In the genomic region with DNA sequence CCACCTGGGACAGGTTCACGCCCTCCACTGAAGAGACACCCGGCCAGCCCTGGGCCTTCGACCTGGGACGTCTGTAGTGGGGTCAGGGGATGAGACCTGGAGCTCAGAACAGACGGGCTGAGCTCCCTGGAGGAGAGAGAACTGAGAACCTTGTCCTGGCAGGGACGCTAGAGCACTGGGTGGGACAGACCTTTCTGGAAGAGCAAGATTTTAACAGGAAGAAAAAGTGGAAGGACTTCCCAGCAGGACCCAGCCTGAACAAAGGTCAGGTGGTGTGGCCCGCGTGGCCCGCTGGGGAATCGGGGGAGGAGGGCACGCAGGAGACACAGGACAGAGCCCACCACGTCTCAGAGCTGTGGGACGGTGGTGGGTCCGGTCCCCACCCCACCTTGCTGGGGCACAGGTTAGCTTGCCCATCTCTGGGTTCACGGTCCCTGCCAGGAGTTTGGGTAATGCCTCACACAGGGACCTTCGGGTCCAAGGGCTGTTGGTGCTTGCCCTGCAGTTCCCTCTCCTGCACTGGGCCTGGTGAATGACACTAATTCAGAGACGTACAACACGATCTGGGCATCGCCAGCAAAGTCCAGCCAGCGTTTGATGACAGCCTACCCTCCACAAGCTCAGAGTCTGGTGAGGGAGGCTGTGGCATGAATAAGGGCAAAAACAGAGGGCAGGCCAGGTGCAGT, we compare ENCODE assay signal across 1 cellular context.
TF ChIP-seq lines count a peak whose summit lies in the region.

No MANE protein-coding gene starts in this region.

TF ChIP-seq in H1, 55 proteins besides CTCF, POLR2A, EP300 and RAD21:
- TF ChIP-seq GABPA (IDR thresholded peaks at IDR 0.05; ENCODE audit: borderline replicate concordance, insufficient read depth, low read length), result 0 out of 2 replicates have a peak, but pooled peaks have one; percentile 14
- TF ChIP-seq RBBP5 (IDR thresholded peaks at IDR 0.05; ENCODE audit: borderline replicate concordance, low read depth, low read length), result no peak
